ENCODE assay signal across 17 cellular contexts in the genomic region with DNA sequence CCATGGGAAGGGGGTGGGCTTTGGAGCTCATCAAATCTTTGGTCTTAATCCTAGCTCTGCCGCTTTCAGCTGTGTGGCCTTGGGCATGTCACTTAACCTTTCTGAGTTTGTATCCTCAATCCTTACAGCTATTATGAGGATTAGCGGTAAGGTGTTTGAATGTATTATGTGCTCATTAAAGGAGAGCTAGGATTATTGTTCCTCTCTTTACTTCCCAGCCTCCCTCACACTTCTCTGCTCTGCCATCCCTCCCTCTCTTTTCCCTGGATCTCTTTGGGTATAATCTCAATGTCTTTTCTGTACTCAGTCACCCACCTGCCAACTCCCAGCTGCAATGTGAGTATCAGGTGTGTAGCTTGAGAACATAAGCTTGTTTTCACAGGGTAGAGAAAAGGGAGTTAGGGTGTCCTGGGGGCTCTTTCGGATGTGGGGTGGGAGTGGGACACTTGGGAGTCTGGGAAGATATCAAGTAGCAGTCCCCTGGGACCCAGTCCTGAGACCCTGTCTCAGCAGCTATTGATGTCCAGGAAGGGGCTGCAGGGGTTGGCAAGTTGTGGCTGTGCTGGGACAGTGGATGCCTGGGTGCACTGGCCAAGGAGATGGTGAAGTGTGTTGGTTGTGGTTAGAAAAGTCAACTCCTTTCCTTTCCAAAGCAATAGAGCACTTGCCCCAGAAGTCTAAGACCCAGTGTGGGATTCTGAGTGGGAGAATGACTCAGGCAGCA. TPM values are rescaled to one million over a fixed set of nuclear protein-coding genes. Genes with fewer than 3 reads are reported as not detected.
DNase-seq lines count a peak whose midpoint lies in the region; FAIRE-seq and TF ChIP-seq lines count a peak whose summit lies in the region.
"Had no signal": no experiment of that assay in that cellular context is flagged by ENCODE, and none has a peak within 500 bp of the region (broad histone marks: within the 10 kb centered on the region; RNA-seq: fewer than 3 reads in every experiment).

No MANE protein-coding gene starts in this region.

- no peak for TF ChIP-seq RAD21 in H1 (IDR thresholded peaks at IDR 0.05 in 1 of 2, conservative IDR thresholded peaks at IDR 0.05 in 1 of 2; ENCODE audit: low read depth in 2 of 2, low read length in 2 of 2)

- TF ChIP-seq POLR2A in H1 (IDR thresholded peaks at IDR 0.05; ENCODE audit: control extremely low read depth in 1 of 2, low read depth in 2 of 2, low read length in 2 of 2) = no peak

- WGBS in HUES64 = 89% methylated on average over 2 of the region's 3 CpGs
- 78% methylated on average over 3 of the region's 3 CpGs; no CpG with 5 or more reads in 1 of the 2 experiments for WGBS in H1 (ENCODE audit: extremely low coverage in 1 of 2, insufficient coverage in 1 of 2, insufficient read length in 1 of 2, insufficient replicate concordance in 2 of 2, low coverage in 1 of 2, low lambda C conversion rate in 2 of 2, missing lambda C conversion rate in 1 of 2), 2 experiments

- peaks cover 14% of the 10 kb centered on the region for H3K4me1 ChIP-seq in HUES64 (ENCODE audit: insufficient read depth, low read length)
- H3K4me1 ChIP-seq in H1 (replicated peaks in 1 of 4; ENCODE audit: control insufficient read depth in 3 of 4, insufficient read depth in 4 of 4, low read length in 3 of 4) = peaks cover 2 to 22% (median 18%) of the 10 kb centered on the region in 4 experiments
- peaks cover 57% of the 10 kb centered on the region for H3K4me1 ChIP-seq in neuron (ENCODE audit: insufficient read depth, low read length)

- H2AK5ac ChIP-seq in H1 (ENCODE audit: low read depth, low read length) = no peak overlapping the region

- H3K9me3 ChIP-seq in HUES64 (ENCODE audit: insufficient read depth, low read depth, low read length) = no peaks in the 10 kb centered on the region
- H3K9me3 ChIP-seq in H1 (ENCODE audit: insufficient read depth in 2 of 2, low read depth in 1 of 2, low read length in 1 of 2) = no peaks in the 10 kb centered on the region
- no peaks in the 10 kb centered on the region for H3K9me3 ChIP-seq in neuron (ENCODE audit: low read length)

- no peak for TF ChIP-seq CTCF in H1 (IDR thresholded peaks at IDR 0.05; ENCODE audit: control extremely low read depth in 1 of 3, insufficient read depth in 1 of 3, low read depth in 1 of 3, low read length in 3 of 3)

- no peak overlapping the region for H2BK120ac ChIP-seq in H1 (replicated peaks; ENCODE audit: low read depth, low read length)

- peaks cover 2 to 7% of the 10 kb centered on the region in 2 experiments for H4K20me1 ChIP-seq in H1 (replicated peaks in 1 of 2; ENCODE audit: control insufficient read depth in 1 of 2, insufficient read depth in 2 of 2, low read length in 2 of 2)

- POLR2A ChIA-PET in H1 (lab: Charles Lee; ENCODE audit: partially characterized antibody) = interaction anchor here (0.6 to 11.4 kb wide), 11 partner anchors 10 to 123 kb away, joined by 3 to 186 read pairs (median 4); partner anchors contain the start of genes ATP1B2, DNAH2, MPDU1 and SAT2

- no peak overlapping the region for H3K14ac ChIP-seq in H1 (ENCODE audit: insufficient read length)

- H2BK20ac ChIP-seq in H1 (ENCODE audit: low read length) = no peak overlapping the region

- H3K27me3 ChIP-seq in HUES64 (ENCODE audit: insufficient read depth, low read length) = peaks cover 16% of the 10 kb centered on the region
- H3K27me3 ChIP-seq in H1 (replicated peaks in 1 of 4; ENCODE audit: control insufficient read depth in 3 of 4, extremely low read depth in 1 of 4, insufficient read depth in 3 of 4, low read length in 3 of 4) = peaks cover 0 to 3% (median 1%) of the 10 kb centered on the region in 4 experiments; a peak in 2 of 7 replicates
- no peaks in the 10 kb centered on the region for H3K27me3 ChIP-seq in neuron (ENCODE audit: insufficient read depth, low read length)

- H2BK5ac ChIP-seq in H1 (ENCODE audit: low read depth, low read length) = no peak overlapping the region

- DNase-seq in H1 (ENCODE audit: low read depth in 1 of 2, low spot score in 2 of 2) = no peak
- no peak for DNase-seq in NCI-H146 treated with DMSO at 0.1 percent for 48 hours (lab: John Stamatoyannopoulos, UW; ENCODE audit: unreplicated experiment)
- DNase-seq in cerebellum (ENCODE audit: low spot score) = no peak
- DNase-seq: activated CD4-positive, alpha-beta T cell treated with anti-CD3 and anti-CD28 coated beads, Interleukin-2, amount 10 ng/mL, durations not matched to agents 24 days and 14 days; foreskin melanocyte; kidney; NCI-H187 treated with DMSO at 0.1 percent for 48 hours; NCI-H226; right cardiac atrium; SHP77; T-cell had no signal

- H2BK12ac ChIP-seq in H1 (ENCODE audit: low read depth, low read length) = no peak overlapping the region

- no peak for FAIRE-seq in H1 (lab: Jason Lieb, UNC)
- FAIRE-seq: GM12892, kidney had no signal

- no peak overlapping the region for H2BK15ac ChIP-seq in H1 (ENCODE audit: low read length)

- H3K4me3 ChIP-seq in HUES64 (ENCODE audit: low read length) = peak overlapping the region; percentile 64; the same call in 1 of the 2 replicates
- H3K4me3 ChIP-seq in H1 (ENCODE audit: extremely low read depth in 1 of 4, insufficient read depth in 2 of 4, low read depth in 3 of 4, low read length in 4 of 4) = peak overlapping the region in 1 of 4 experiments; percentile 86; a peak in 3 of 8 replicates
- peak overlapping the region; percentile 70 for H3K4me3 ChIP-seq in neuron (ENCODE audit: low read length)
- H3K4me3 ChIP-seq: lung had no signal

- no peak overlapping the region for H3K18ac ChIP-seq in H1 (ENCODE audit: extremely low read depth, low read length)

- H3K27ac ChIP-seq in HUES64 (ENCODE audit: low read depth, low read length) = no peak overlapping the region
- H3K27ac ChIP-seq in H1 (ENCODE audit: low read depth, low read length) = no peak overlapping the region

- no peaks in the 10 kb centered on the region; the same call in 1 of the 2 replicates for H3K79me1 ChIP-seq in H1 (ENCODE audit: low read depth, low read length)

- no peak overlapping the region for H4K91ac ChIP-seq in H1 (replicated peaks; ENCODE audit: insufficient read length, low read length)

- H3K56ac ChIP-seq in H1 (replicated peaks; ENCODE audit: insufficient read length, low read depth, low read length) = no peak overlapping the region

- H2AFZ ChIP-seq in H1 (ENCODE audit: low read length) = no peak overlapping the region
- no peak overlapping the region for H2AFZ ChIP-seq in neuron (ENCODE audit: low read depth, low read length)

- no peak for TF ChIP-seq EP300 in H1 (IDR thresholded peaks at IDR 0.05; ENCODE audit: borderline replicate concordance in 1 of 2, low read depth in 2 of 2, low read length in 2 of 2)

- no peak overlapping the region for H3K4ac ChIP-seq in H1 (replicated peaks; ENCODE audit: insufficient read length, low read depth, low read length)

- H3K23me2 ChIP-seq in H1 (ENCODE audit: low read depth, low read length) = peaks cover 19% of the 10 kb centered on the region; the same call in 1 of the 2 replicates

- no peak overlapping the region for H4K8ac ChIP-seq in H1 (ENCODE audit: extremely low read depth, insufficient read depth, low read length)

- H3K4me2 ChIP-seq in H1 (ENCODE audit: insufficient read depth in 1 of 2, low read depth in 2 of 2, low read length in 2 of 2) = peak overlapping the region; percentile 82 to 90; a peak in 3 of 4 replicates

- CTCF ChIA-PET in H1 (lab: Charles Lee; ENCODE audit: partially characterized antibody) = interaction anchor here (0.7 to 9.2 kb wide), 9 partner anchors 10 to 568 kb away, joined by 3 to 85 read pairs (median 3); partner anchors contain the start of genes DNAH2, SHBG, TP53 and WRAP53

- H4K5ac ChIP-seq in H1 (ENCODE audit: insufficient read length, low read depth, low read length) = no peak overlapping the region

- H3K79me2 ChIP-seq in H1 (ENCODE audit: control insufficient read depth in 1 of 2, insufficient read depth in 2 of 2, low read length in 2 of 2) = no peaks in the 10 kb centered on the region

- H3K36me3 ChIP-seq in HUES64 (ENCODE audit: insufficient read depth, low read length) = no peaks in the 10 kb centered on the region; the same call in 1 of the 2 replicates
- H3K36me3 ChIP-seq in H1 (ENCODE audit: control insufficient read depth in 2 of 4, insufficient read depth in 4 of 4, low read length in 3 of 4) = peaks cover 0 to 3% (median under 1%) of the 10 kb centered on the region in 4 experiments; a peak in 1 of 8 replicates
- peaks cover 4% of the 10 kb centered on the region for H3K36me3 ChIP-seq in neuron (ENCODE audit: insufficient read depth, low read length)

- H3K9ac ChIP-seq in HUES64 (ENCODE audit: low read depth, low read length) (no peak overlapping the region), H1 (replicated peaks in 1 of 4; ENCODE audit: extremely low read depth in 1 of 4, low read depth in 3 of 4, low read length in 3 of 4) (no peak overlapping the region)

- no peak overlapping the region for H3K23ac ChIP-seq in H1 (ENCODE audit: insufficient read length)

RNA-seq across cellular contexts. Expression of gene EFNB3, which starts 1.8 kb away (rescaled TPM):
- polyA plus RNA-seq in HUES64 (2013, experiment 1 of 2) = 14.7 TPM
- 24.0 TPM for polyA plus RNA-seq in HUES64 (2013, experiment 2 of 2)
- total RNA-seq in H1 (2021; fragmentation: NEBNext Ultra II Directional; extraction: Animal tissue kit (Norgen Biotek cat#: 25700)) = 15.0 and 16.0 TPM in 2 replicates
- polyA plus RNA-seq in H1 (2011; rRNA removed) = 27.1 and 27.3 TPM in 2 replicates
- polyA plus RNA-seq in H1 (2011; cell fraction: cytosol; rRNA removed) = 19.9 TPM
- 40.5 TPM for polyA plus RNA-seq in H1 (2011; cell fraction: nucleus; rRNA removed)
- polyA plus RNA-seq in H1 (2012, experiment 1 of 2) = 15.2 to 17.2 TPM (median 16.3 TPM) in 4 replicates
- 20.2 TPM for polyA plus RNA-seq in H1 (2012, experiment 2 of 2)
- 18.0 TPM for polyA plus RNA-seq in H1 (2013, experiment 1 of 2)
- polyA plus RNA-seq in H1 (2013, experiment 2 of 2) = 18.9 TPM
- 14.9 and 18.5 TPM in 2 replicates for polyA minus RNA-seq in H1 (2011; rRNA and poly(A)+ RNA removed)
- 8.7 TPM for polyA minus RNA-seq in H1 (2011; cell fraction: cytosol; rRNA and poly(A)+ RNA removed)
- 9.7 TPM for polyA minus RNA-seq in H1 (2011; cell fraction: nucleus; rRNA and poly(A)+ RNA removed)
- total RNA-seq in cerebellum = 14.4 TPM
- total RNA-seq: activated CD4-positive, alpha-beta T cell treated with anti-CD3 and anti-CD28 coated beads, Interleukin-2, amount 10 ng/mL, durations not matched to agents 24 days and 14 days; activated T-helper 17 cell treated with anti-CD3 and anti-CD28 coated beads, Interleukin-2, amount 50 U/mL, for 72 hours had no signal

RNA-seq across cellular contexts. Expression of gene DNAH2, which starts 10.8 kb away (rescaled TPM):
- 0.10 TPM for polyA plus RNA-seq in HUES64 (2013, experiment 1 of 2)
- polyA plus RNA-seq in HUES64 (2013, experiment 2 of 2) = 0.32 TPM
- 0.13 and 0.21 TPM in 2 replicates for total RNA-seq in H1 (2021; fragmentation: NEBNext Ultra II Directional; extraction: Animal tissue kit (Norgen Biotek cat#: 25700))
- 0.18 and 0.25 TPM in 2 replicates for polyA plus RNA-seq in H1 (2011; rRNA removed)
- 0.27 TPM for polyA plus RNA-seq in H1 (2011; cell fraction: cytosol; rRNA removed)
- 0.86 TPM for polyA plus RNA-seq in H1 (2011; cell fraction: nucleus; rRNA removed)
- polyA plus RNA-seq in H1 (2012, experiment 1 of 2) = 0.04 to 0.18 TPM (median 0.11 TPM) in 4 replicates
- 0.13 TPM for polyA plus RNA-seq in H1 (2012, experiment 2 of 2)
- 0.12 TPM for polyA plus RNA-seq in H1 (2013, experiment 1 of 2)
- 0.06 TPM for polyA plus RNA-seq in H1 (2013, experiment 2 of 2)
- 0.32 and 0.50 TPM in 2 replicates for polyA minus RNA-seq in H1 (2011; rRNA and poly(A)+ RNA removed)
- 0.44 TPM for polyA minus RNA-seq in H1 (2011; cell fraction: cytosol; rRNA and poly(A)+ RNA removed)
- 0.50 TPM for polyA minus RNA-seq in H1 (2011; cell fraction: nucleus; rRNA and poly(A)+ RNA removed)
- 1.00 TPM for total RNA-seq in cerebellum
- total RNA-seq: activated CD4-positive, alpha-beta T cell treated with anti-CD3 and anti-CD28 coated beads, Interleukin-2, amount 10 ng/mL, durations not matched to agents 24 days and 14 days; T-cell had no signal

RNA-seq across cellular contexts. Expression of gene WRAP53, which starts 18.5 kb away (rescaled TPM):
- polyA plus RNA-seq in HUES64 (2013, experiment 1 of 2) = 26.4 TPM
- 23.1 TPM for polyA plus RNA-seq in HUES64 (2013, experiment 2 of 2)
- total RNA-seq in H1 (2021; fragmentation: NEBNext Ultra II Directional; extraction: Animal tissue kit (Norgen Biotek cat#: 25700)) = 29.3 and 30.1 TPM in 2 replicates
- 29.2 and 38.4 TPM in 2 replicates for polyA plus RNA-seq in H1 (2011; rRNA removed)
- 24.4 TPM for polyA plus RNA-seq in H1 (2011; cell fraction: cytosol; rRNA removed)
- polyA plus RNA-seq in H1 (2011; cell fraction: nucleus; rRNA removed) = 42.9 TPM
- 23.4 to 35.3 TPM (median 32.4 TPM) in 4 replicates for polyA plus RNA-seq in H1 (2012, experiment 1 of 2)
- polyA plus RNA-seq in H1 (2012, experiment 2 of 2) = 38.6 TPM
- 21.8 TPM for polyA plus RNA-seq in H1 (2013, experiment 1 of 2)
- 19.4 TPM for polyA plus RNA-seq in H1 (2013, experiment 2 of 2)
- polyA minus RNA-seq in H1 (2011; rRNA and poly(A)+ RNA removed) = 14.3 and 16.1 TPM in 2 replicates
- polyA minus RNA-seq in H1 (2011; cell fraction: cytosol; rRNA and poly(A)+ RNA removed) = 12.0 TPM
- polyA minus RNA-seq in H1 (2011; cell fraction: nucleus; rRNA and poly(A)+ RNA removed) = 10.0 TPM
- total RNA-seq in cerebellum = 6.2 TPM

RNA-seq across cellular contexts. Expression of gene TP53, which starts 19.5 kb away (rescaled TPM):
- 135 TPM for polyA plus RNA-seq in HUES64 (2013, experiment 1 of 2)
- polyA plus RNA-seq in HUES64 (2013, experiment 2 of 2) = 133 TPM
- 198 and 210 TPM in 2 replicates for total RNA-seq in H1 (2021; fragmentation: NEBNext Ultra II Directional; extraction: Animal tissue kit (Norgen Biotek cat#: 25700))
- 143 and 149 TPM in 2 replicates for polyA plus RNA-seq in H1 (2011; rRNA removed)
- 84.3 TPM for polyA plus RNA-seq in H1 (2011; cell fraction: cytosol; rRNA removed)
- polyA plus RNA-seq in H1 (2011; cell fraction: nucleus; rRNA removed) = 102 TPM
- polyA plus RNA-seq in H1 (2012, experiment 1 of 2) = 174 to 217 TPM (median 194 TPM) in 4 replicates
- 263 TPM for polyA plus RNA-seq in H1 (2012, experiment 2 of 2)
- 192 TPM for polyA plus RNA-seq in H1 (2013, experiment 1 of 2)
- 190 TPM for polyA plus RNA-seq in H1 (2013, experiment 2 of 2)
- polyA minus RNA-seq in H1 (2011; rRNA and poly(A)+ RNA removed) = 136 TPM in 2 replicates
- 107 TPM for polyA minus RNA-seq in H1 (2011; cell fraction: cytosol; rRNA and poly(A)+ RNA removed)
- 55.7 TPM for polyA minus RNA-seq in H1 (2011; cell fraction: nucleus; rRNA and poly(A)+ RNA removed)
- total RNA-seq in cerebellum = 12.5 TPM

RNA-seq across cellular contexts. Expression of gene ATP1B2, which starts 56.1 kb away (rescaled TPM):
- polyA plus RNA-seq in HUES64 (2013, experiment 1 of 2) = 8.8 TPM
- 16.2 TPM for polyA plus RNA-seq in HUES64 (2013, experiment 2 of 2)
- total RNA-seq in H1 (2021; fragmentation: NEBNext Ultra II Directional; extraction: Animal tissue kit (Norgen Biotek cat#: 25700)) = 19.8 and 21.0 TPM in 2 replicates
- 9.1 and 12.6 TPM in 2 replicates for polyA plus RNA-seq in H1 (2011; rRNA removed)
- polyA plus RNA-seq in H1 (2011; cell fraction: cytosol; rRNA removed) = 4.0 TPM
- polyA plus RNA-seq in H1 (2011; cell fraction: nucleus; rRNA removed) = 10.8 TPM
- 14.7 to 25.4 TPM (median 20.2 TPM) in 4 replicates for polyA plus RNA-seq in H1 (2012, experiment 1 of 2)
- 18.6 TPM for polyA plus RNA-seq in H1 (2012, experiment 2 of 2)
- polyA plus RNA-seq in H1 (2013, experiment 1 of 2) = 36.4 TPM
- 38.8 TPM for polyA plus RNA-seq in H1 (2013, experiment 2 of 2)
- 12.0 and 12.6 TPM in 2 replicates for polyA minus RNA-seq in H1 (2011; rRNA and poly(A)+ RNA removed)
- 19.2 TPM for polyA minus RNA-seq in H1 (2011; cell fraction: cytosol; rRNA and poly(A)+ RNA removed)
- polyA minus RNA-seq in H1 (2011; cell fraction: nucleus; rRNA and poly(A)+ RNA removed) = 9.9 TPM
- total RNA-seq in cerebellum = 12.8 TPM
- total RNA-seq: dermis microvascular lymphatic vessel endothelial cell had no signal
